17 cellular contexts compared by ENCODE assay signal in the genomic region with DNA sequence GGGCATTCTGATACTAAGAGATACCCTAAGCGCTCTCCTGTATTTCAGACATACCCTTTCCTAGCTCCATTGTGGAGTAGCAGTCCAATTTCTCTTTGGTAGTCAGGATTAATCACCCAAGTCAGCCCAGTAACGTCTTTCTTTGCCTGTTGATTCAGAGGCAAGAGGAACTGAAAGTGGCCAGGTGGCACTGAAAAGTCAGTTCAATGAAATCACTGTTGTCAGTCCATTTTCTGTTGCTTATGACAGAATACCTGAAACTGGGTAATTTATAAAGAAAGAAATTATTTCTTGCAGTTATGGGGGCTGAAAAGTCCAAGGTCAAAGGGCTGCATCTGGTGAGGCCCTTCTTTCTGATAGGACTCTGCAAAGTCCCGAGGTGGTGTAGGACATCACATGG. TPM values are rescaled to one million over a fixed set of nuclear protein-coding genes. Genes with fewer than 3 reads are reported as not detected.
DNase-seq lines count a peak whose midpoint lies in the region; ATAC-seq, FAIRE-seq and TF ChIP-seq lines count a peak whose summit lies in the region.
"Had no signal": no experiment of that assay in that cellular context is flagged by ENCODE, and none has a peak within 500 bp of the region (broad histone marks: within the 10 kb centered on the region; RNA-seq: fewer than 3 reads in every experiment).

No MANE protein-coding gene starts in this region.

- H3K4me3 Mint-ChIP-seq in IgD-negative memory B cell: no peak overlapping the region
- H3K4me3 Mint-ChIP-seq in naive B cell: peak overlapping the region in 1 of 8 donors; percentile 69
- no peak overlapping the region for H3K4me3 Mint-ChIP-seq in osteocyte (ENCODE audit: unreplicated experiment)
- no peak overlapping the region for H3K4me3 Mint-ChIP-seq in progenitor cell of endocrine pancreas (ENCODE audit: low read depth)
- H3K4me3 Mint-ChIP-seq: CD4-positive, CD25-positive, alpha-beta regulatory T cell had no signal

- DNase-seq in GM19239 (ENCODE audit: insufficient read length, low spot score): no peak
- peak; percentile 53 for DNase-seq in naive B cell
- no peak for DNase-seq in osteocyte (ENCODE audit: extremely low spot score, unreplicated experiment)
- DNase-seq in left lobe of liver (ENCODE audit: low spot score): no peak
- no peak for DNase-seq in progenitor cell of endocrine pancreas (ENCODE audit: low spot score, unreplicated experiment)
- DNase-seq: activated CD4-positive, alpha-beta T cell treated with anti-CD3 and anti-CD28 coated beads for 1 hour; CD4-positive, CD25-positive, alpha-beta regulatory T cell; effector CD8-positive, alpha-beta T cell; foreskin melanocyte; NCI-H2029 treated with DMSO at 0.1 percent for 48 hours; NK-92 treated with Interleukin-12 subunit alpha and Interleukin-12 subunit beta, amount 100 ng/mL, for 24 hours; stimulated activated CD4-positive, alpha-beta T cell treated with anti-CD3 and anti-CD28 coated beads, Interleukin-12 subunit alpha, Interleukin-12 subunit beta, amount 100 ng/mL, for 4 hours; transverse colon had no signal

- FAIRE-seq in GM19239 (lab: Jason Lieb, UNC): peak; percentile 40
- FAIRE-seq: astrocyte had no signal

- H3K4me1 Mint-ChIP-seq in IgD-negative memory B cell (peaks cover 6 to 9% (median 7%) of the 10 kb centered on the region in 3 donors), naive B cell (peaks cover 8 to 14% (median 8%) of the 10 kb centered on the region in 3 donors), osteocyte (ENCODE audit: unreplicated experiment) (no peaks in the 10 kb centered on the region), progenitor cell of endocrine pancreas (ENCODE audit: low read depth) (no peaks in the 10 kb centered on the region)
- H3K4me1 Mint-ChIP-seq: CD4-positive, CD25-positive, alpha-beta regulatory T cell had no signal

- no peaks in the 10 kb centered on the region for H3K27me3 Mint-ChIP-seq in IgD-negative memory B cell
- no peaks in the 10 kb centered on the region for H3K27me3 Mint-ChIP-seq in naive B cell
- H3K27me3 Mint-ChIP-seq in osteocyte (ENCODE audit: unreplicated experiment): no peaks in the 10 kb centered on the region
- no peaks in the 10 kb centered on the region for H3K27me3 Mint-ChIP-seq in progenitor cell of endocrine pancreas

- H3K36me3 Mint-ChIP-seq in IgD-negative memory B cell (no peaks in the 10 kb centered on the region), naive B cell (no peaks in the 10 kb centered on the region), osteocyte (ENCODE audit: unreplicated experiment) (no peaks in the 10 kb centered on the region), progenitor cell of endocrine pancreas (ENCODE audit: insufficient read depth) (no peaks in the 10 kb centered on the region)
- H3K36me3 Mint-ChIP-seq: CD4-positive, CD25-positive, alpha-beta regulatory T cell had no signal

- ATAC-seq in HG02588 (IDR thresholded peaks at IDR 0.05; ENCODE audit: unreplicated experiment) (peak; percentile 59), naive B cell (ENCODE audit: low read depth in 2 of 2) (peak; percentile 97 to 98), left lobe of liver (no peak)

- peak overlapping the region in 2 of 3 donors; percentile 16 to 23 for H3K27ac Mint-ChIP-seq in IgD-negative memory B cell
- H3K27ac Mint-ChIP-seq in naive B cell: peak overlapping the region; percentile 49 to 87 (median 82)
- no peak overlapping the region for H3K27ac Mint-ChIP-seq in osteocyte (ENCODE audit: unreplicated experiment)
- H3K27ac Mint-ChIP-seq in progenitor cell of endocrine pancreas: no peak overlapping the region
- H3K27ac Mint-ChIP-seq: CD4-positive, CD25-positive, alpha-beta regulatory T cell had no signal

- no peak for TF ChIP-seq CTCF in osteocyte (IDR thresholded peaks at IDR 0.05)
- TF ChIP-seq CTCF in progenitor cell of endocrine pancreas (IDR thresholded peaks at IDR 0.05; ENCODE audit: unreplicated experiment): no peak

- H3K9me3 Mint-ChIP-seq in IgD-negative memory B cell: no peaks in the 10 kb centered on the region
- no peaks in the 10 kb centered on the region for H3K9me3 Mint-ChIP-seq in naive B cell
- H3K9me3 Mint-ChIP-seq in osteocyte (ENCODE audit: unreplicated experiment): no peaks in the 10 kb centered on the region
- no peaks in the 10 kb centered on the region for H3K9me3 Mint-ChIP-seq in progenitor cell of endocrine pancreas (ENCODE audit: low read depth)
- H3K9me3 Mint-ChIP-seq: CD4-positive, CD25-positive, alpha-beta regulatory T cell had no signal

RNA-seq across cellular contexts. Expression of a gene that starts 12.4 kb away (rescaled TPM):
- polyA plus RNA-seq in IgD-negative memory B cell (128 TPM), naive B cell (ENCODE audit: low read depth in 6 of 6) (100 to 1,000 TPM in 1 of 6 donors, 10 to 100 TPM in 5; 72.1 to 104 (median 92.5) TPM)
- total RNA-seq in osteocyte (83.1 and 89.7 TPM in 2 replicates), left lobe of liver (69.9 TPM), progenitor cell of endocrine pancreas (114 and 121 TPM in 2 replicates)

RNA-seq across cellular contexts. Expression of a gene that starts 33.3 kb away (rescaled TPM):
- 11.9 TPM for polyA plus RNA-seq in IgD-negative memory B cell
- polyA plus RNA-seq in naive B cell (ENCODE audit: low read depth in 6 of 6): 10 to 100 TPM in 1 of 6 donors, 1 to 10 TPM in 5; 2.8 to 12.5 (median 5.8) TPM
- 14.2 and 14.6 TPM in 2 replicates for total RNA-seq in osteocyte
- 4.2 TPM for total RNA-seq in left lobe of liver
- 26.1 and 26.2 TPM in 2 replicates for total RNA-seq in progenitor cell of endocrine pancreas

RNA-seq across cellular contexts. Expression of a gene that starts 40.2 kb away (rescaled TPM):
- polyA plus RNA-seq in IgD-negative memory B cell (0.24 TPM), naive B cell (ENCODE audit: low read depth in 6 of 6) (under 1 TPM in 4 of 6 donors, not detected in 2; 0.25 to 0.85 (median 0.41) TPM)
- total RNA-seq in osteocyte (not detected in 2 replicates), left lobe of liver (not detected), progenitor cell of endocrine pancreas (0.22 and 0.47 TPM in 2 replicates)
- total RNA-seq: CD4-positive, CD25-positive, alpha-beta regulatory T cell; osteoblast; transverse colon had no signal

Comparison
In these comparisons a context has a peak if more than half of its experiments do, and no peak if none do; other contexts are left out.
1. H3K27ac Mint-ChIP-seq: peak in IgD-negative memory B cell (2 of 3) and naive B cell (6 of 6); none in osteocyte (single experiment) and progenitor cell of endocrine pancreas (single experiment).